ENCODE assay signal across 7 cellular contexts in genomic region chr7:36037121-36037662, GRCh38.
A peak's percentile ranks its signal among the peaks of the same experiment; 100 is the strongest.
DNase-seq lines count a peak whose midpoint lies in the region; TF ChIP-seq lines count a peak whose summit lies in the region.

No MANE protein-coding gene starts in this region.

- intact Hi-C loops in tibial artery (cut with DNase I; ENCODE audit: low total_unique reads): no loop called here

- peaks cover 9% of the 10 kb centered on the region for H3K27me3 Mint-ChIP-seq in brain

- H3K27me3 ChIP-seq in kidney epithelial cell (ENCODE audit: control insufficient read depth, insufficient read depth, low read length) (no peaks in the 10 kb centered on the region), tibial artery (no peaks in the 10 kb centered on the region)

- H3K36me3 ChIP-seq in kidney epithelial cell (ENCODE audit: control insufficient read depth, insufficient read depth, low read length): no peaks in the 10 kb centered on the region
- no peaks in the 10 kb centered on the region for H3K36me3 ChIP-seq in tibial artery

- no peaks in the 10 kb centered on the region for H3K9me3 ChIP-seq in tibial artery

- H3K9me3 Mint-ChIP-seq in brain: peaks cover 0 to 5% (median 0%) of the 10 kb centered on the region in 5 experiments

- H3K4me3 ChIP-seq in kidney epithelial cell (ENCODE audit: low read depth, low read length) (no peak overlapping the region), tibial artery (no peak overlapping the region)

- H3K4me3 Mint-ChIP-seq in brain: peak overlapping the region in 1 of 5 experiments; percentile 31

- H3K4me1 Mint-ChIP-seq in brain: peaks cover 55% of the 10 kb centered on the region

- peaks cover 0 to 36% (median 27%) of the 10 kb centered on the region in 4 donors for H3K4me1 ChIP-seq in tibial artery

- peak overlapping the region; percentile 65 to 73 for H3K27ac ChIP-seq in tibial artery

- H3K36me3 Mint-ChIP-seq in brain: no peaks in the 10 kb centered on the region

- TF ChIP-seq CTCF in brain (conservative IDR thresholded peaks at IDR 0.05) (no peak), kidney epithelial cell (IDR thresholded peaks at IDR 0.05; ENCODE audit: insufficient read depth, low read length, poor library complexity, severe bottlenecking) (no peak), tibial artery (IDR thresholded peaks at IDR 0.05) (no peak)

- DNase-seq in LoVo (ENCODE audit: low spot score) (peak; percentile 69), kidney epithelial cell (ENCODE audit: low read depth) (peak; percentile 76), tibial artery (peak; percentile 73 to 84), DMS53 (lab: John Stamatoyannopoulos, UW) (no peak), RKO (ENCODE audit: low spot score) (no peak), NCI-H2107 treated with DMSO at 0.1 percent for 48 hours (lab: John Stamatoyannopoulos, UW; ENCODE audit: unreplicated experiment) (no peak)

- H3K27ac Mint-ChIP-seq in brain: peak overlapping the region; percentile 83 to 95 (median 91)

Comparison
In these comparisons a context has a peak if more than half of its experiments do, and no peak if none do; other contexts are left out.
1. DNase-seq: peak in LoVo (single experiment), kidney epithelial cell (single experiment) and tibial artery (2 of 2); none in DMS53 (single experiment), RKO (single experiment) and NCI-H2107 treated with DMSO at 0.1 percent for 48 hours (single experiment).